Comparison of ENCODE assay signal across 8 cellular contexts in genomic region chr19:12484371-12485322, GRCh38. TPM values are rescaled to one million over a fixed set of nuclear protein-coding genes. Genes with fewer than 3 reads are reported as not detected.
DNase-seq lines count a peak whose midpoint lies in the region; ATAC-seq and TF ChIP-seq lines count a peak whose summit lies in the region.

Gene ZNF709 (minus strand): TSS chr19:12484816. CDS start chr19:12484657, 159 bp downstream.

- no peaks in the 10 kb centered on the region for H3K36me3 ChIP-seq in uterus

- in situ Hi-C loops in astrocyte of the cerebellum (cut with HindIII; ENCODE audit: low sequenced_read_pairs): no loop called here

- H3K4me1 Mint-ChIP-seq in T-helper 2 cell treated with Interferon-gamma antibody and Interleukin-4, amounts not matched to agents 5 μg/mL and 100 μg/mL, for 36 hours (ENCODE audit: low read depth): peaks cover 21% of the 10 kb centered on the region

- no peaks in the 10 kb centered on the region for H3K4me1 ChIP-seq in uterus

- intact Hi-C loops in uterus (cut with DNase I; ENCODE audit: low total_unique reads): no loop called here

- H3K4me3 Mint-ChIP-seq in T-helper 2 cell treated with Interferon-gamma antibody and Interleukin-4, amounts not matched to agents 5 μg/mL and 100 μg/mL, for 36 hours: peak within 1 kb of the TSS; percentile 83

- H3K27ac ChIP-seq in uterus: peak within 1 kb of the TSS; percentile 68 to 72

- H3K36me3 Mint-ChIP-seq in T-helper 2 cell treated with Interferon-gamma antibody and Interleukin-4, amounts not matched to agents 5 μg/mL and 100 μg/mL, for 36 hours (ENCODE audit: low read depth): no peaks in the 10 kb centered on the region

- DNase-seq in NCI-H1436 treated with DMSO at 0.1 percent for 48 hours (lab: John Stamatoyannopoulos, UW): peak; percentile 66
- DNase-seq in T-helper 2 cell treated with Interferon-gamma antibody and Interleukin-4, amounts not matched to agents 5 μg/mL and 100 μg/mL, for 36 hours (ENCODE audit: low spot score): peak; percentile 81
- DNase-seq in astrocyte of the cerebellum (ENCODE audit: low read depth): peak; percentile 57
- DNase-seq in hepatic stellate cell (ENCODE audit: low spot score): peak; percentile 92
- DNase-seq in putamen (ENCODE audit: low spot score): peak; percentile 91
- DNase-seq in uterus: peak; percentile 90 to 93

- H3K27me3 ChIP-seq in uterus: no peaks in the 10 kb centered on the region

- ATAC-seq in HG02610 (IDR thresholded peaks at IDR 0.05; ENCODE audit: unreplicated experiment): peak; percentile 94

- H3K27ac Mint-ChIP-seq in T-helper 2 cell treated with Interferon-gamma antibody and Interleukin-4, amounts not matched to agents 5 μg/mL and 100 μg/mL, for 36 hours: peak within 1 kb of the TSS; percentile 45

- H3K27me3 Mint-ChIP-seq in T-helper 2 cell treated with Interferon-gamma antibody and Interleukin-4, amounts not matched to agents 5 μg/mL and 100 μg/mL, for 36 hours (ENCODE audit: low read depth): no peaks in the 10 kb centered on the region

- no peaks in the 10 kb centered on the region for H3K9me3 ChIP-seq in uterus

- H3K4me3 ChIP-seq in astrocyte of the cerebellum (ENCODE audit: low read depth, low read length) (peak within 1 kb of the TSS; percentile 93), uterus (peak within 1 kb of the TSS; percentile 63 to 81)

- H3K9me3 Mint-ChIP-seq in T-helper 2 cell treated with Interferon-gamma antibody and Interleukin-4, amounts not matched to agents 5 μg/mL and 100 μg/mL, for 36 hours: no peaks in the 10 kb centered on the region

- TF ChIP-seq CTCF in astrocyte of the cerebellum (IDR thresholded peaks at IDR 0.05; ENCODE audit: low read depth, low read length, missing control alignments) (no peak), uterus (IDR thresholded peaks at IDR 0.05) (no peak)

- TF ChIP-seq POLR2A in GM10847 (IDR thresholded peaks at IDR 0.05; ENCODE audit: extremely low read depth, insufficient read length): peak; percentile 70
- TF ChIP-seq POLR2A in uterus (IDR thresholded peaks at IDR 0.05): peak; percentile 42 to 66

RNA-seq across cellular contexts. Expression of gene ZNF709, which starts in this region (rescaled TPM):
- 10 to 100 TPM in 1 of 4 donors, 1 to 10 TPM in 3; 5.0 to 20.8 (median 6.9) TPM for total RNA-seq in uterus

Comparison
In these comparisons a context has a peak if more than half of its experiments do, and no peak if none do; other contexts are left out.
1. Peak in every context shown above with its lines: DNase-seq, ATAC-seq, H3K4me3 ChIP-seq and H3K27ac ChIP-seq.